1 cellular context compared by ENCODE assay signal in the genomic region with DNA sequence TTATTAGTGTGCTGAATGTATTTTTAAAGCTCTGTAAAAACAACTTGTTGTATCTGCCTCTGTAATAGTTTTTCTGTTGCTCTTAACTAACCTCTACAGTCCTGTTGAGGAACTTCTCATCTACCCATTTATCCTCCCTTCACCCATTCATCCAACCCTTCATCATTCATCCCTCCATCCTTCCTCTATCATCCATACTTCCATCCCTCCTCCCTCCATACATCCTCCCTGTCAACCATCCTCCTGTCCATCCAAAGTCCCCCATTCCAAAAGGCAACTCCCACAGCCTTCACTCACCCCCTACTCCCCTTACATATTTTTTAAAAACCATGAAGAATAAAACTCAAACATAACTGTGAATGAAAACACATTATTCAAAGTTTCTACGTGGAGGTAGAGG.
TF ChIP-seq lines count a peak whose summit lies in the region.

No MANE protein-coding gene starts in this region.

TF ChIP-seq in SK-N-SH, 30 proteins besides CTCF, POLR2A, EP300 and RAD21 (continued from another document):
- TF ChIP-seq, protein P1, sequence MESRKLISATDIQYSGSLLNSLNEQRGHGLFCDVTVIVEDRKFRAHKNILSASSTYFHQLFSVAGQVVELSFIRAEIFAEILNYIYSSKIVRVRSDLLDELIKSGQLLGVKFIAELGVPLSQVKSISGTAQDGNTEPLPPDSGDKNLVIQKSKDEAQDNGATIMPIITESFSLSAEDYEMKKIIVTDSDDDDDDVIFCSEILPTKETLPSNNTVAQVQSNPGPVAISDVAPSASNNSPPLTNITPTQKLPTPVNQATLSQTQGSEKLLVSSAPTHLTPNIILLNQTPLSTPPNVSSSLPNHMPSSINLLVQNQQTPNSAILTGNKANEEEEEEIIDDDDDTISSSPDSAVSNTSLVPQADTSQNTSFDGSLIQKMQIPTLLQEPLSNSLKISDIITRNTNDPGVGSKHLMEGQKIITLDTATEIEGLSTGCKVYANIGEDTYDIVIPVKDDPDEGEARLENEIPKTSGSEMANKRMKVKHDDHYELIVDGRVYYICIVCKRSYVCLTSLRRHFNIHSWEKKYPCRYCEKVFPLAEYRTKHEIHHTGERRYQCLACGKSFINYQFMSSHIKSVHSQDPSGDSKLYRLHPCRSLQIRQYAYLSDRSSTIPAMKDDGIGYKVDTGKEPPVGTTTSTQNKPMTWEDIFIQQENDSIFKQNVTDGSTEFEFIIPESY (IDR thresholded peaks at IDR 0.05; ENCODE audit: borderline replicate concordance, low read depth), result no peak
- TF ChIP-seq, protein P2, sequence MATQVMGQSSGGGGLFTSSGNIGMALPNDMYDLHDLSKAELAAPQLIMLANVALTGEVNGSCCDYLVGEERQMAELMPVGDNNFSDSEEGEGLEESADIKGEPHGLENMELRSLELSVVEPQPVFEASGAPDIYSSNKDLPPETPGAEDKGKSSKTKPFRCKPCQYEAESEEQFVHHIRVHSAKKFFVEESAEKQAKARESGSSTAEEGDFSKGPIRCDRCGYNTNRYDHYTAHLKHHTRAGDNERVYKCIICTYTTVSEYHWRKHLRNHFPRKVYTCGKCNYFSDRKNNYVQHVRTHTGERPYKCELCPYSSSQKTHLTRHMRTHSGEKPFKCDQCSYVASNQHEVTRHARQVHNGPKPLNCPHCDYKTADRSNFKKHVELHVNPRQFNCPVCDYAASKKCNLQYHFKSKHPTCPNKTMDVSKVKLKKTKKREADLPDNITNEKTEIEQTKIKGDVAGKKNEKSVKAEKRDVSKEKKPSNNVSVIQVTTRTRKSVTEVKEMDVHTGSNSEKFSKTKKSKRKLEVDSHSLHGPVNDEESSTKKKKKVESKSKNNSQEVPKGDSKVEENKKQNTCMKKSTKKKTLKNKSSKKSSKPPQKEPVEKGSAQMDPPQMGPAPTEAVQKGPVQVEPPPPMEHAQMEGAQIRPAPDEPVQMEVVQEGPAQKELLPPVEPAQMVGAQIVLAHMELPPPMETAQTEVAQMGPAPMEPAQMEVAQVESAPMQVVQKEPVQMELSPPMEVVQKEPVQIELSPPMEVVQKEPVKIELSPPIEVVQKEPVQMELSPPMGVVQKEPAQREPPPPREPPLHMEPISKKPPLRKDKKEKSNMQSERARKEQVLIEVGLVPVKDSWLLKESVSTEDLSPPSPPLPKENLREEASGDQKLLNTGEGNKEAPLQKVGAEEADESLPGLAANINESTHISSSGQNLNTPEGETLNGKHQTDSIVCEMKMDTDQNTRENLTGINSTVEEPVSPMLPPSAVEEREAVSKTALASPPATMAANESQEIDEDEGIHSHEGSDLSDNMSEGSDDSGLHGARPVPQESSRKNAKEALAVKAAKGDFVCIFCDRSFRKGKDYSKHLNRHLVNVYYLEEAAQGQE (IDR thresholded peaks at IDR 0.05; ENCODE audit: low read depth, low read length), result no peak
- TF ChIP-seq, protein P3, sequence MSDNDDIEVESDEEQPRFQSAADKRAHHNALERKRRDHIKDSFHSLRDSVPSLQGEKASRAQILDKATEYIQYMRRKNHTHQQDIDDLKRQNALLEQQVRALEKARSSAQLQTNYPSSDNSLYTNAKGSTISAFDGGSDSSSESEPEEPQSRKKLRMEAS (IDR thresholded peaks at IDR 0.05; ENCODE audit: low read depth), result no peak
- no peak for TF ChIP-seq RFX5 (IDR thresholded peaks at IDR 0.05; ENCODE audit: low read length)
- no peak for TF ChIP-seq MXI1 (IDR thresholded peaks at IDR 0.05; ENCODE audit: low read depth, low read length)
- TF ChIP-seq MEF2A (IDR thresholded peaks at IDR 0.05; ENCODE audit: borderline replicate concordance, low read depth), result no peak
- no peak for TF ChIP-seq EZH2phosphoT487 (IDR thresholded peaks at IDR 0.05; ENCODE audit: borderline replicate concordance, low read depth)
- TF ChIP-seq NRF1 (IDR thresholded peaks at IDR 0.05; ENCODE audit: low read depth, low read length), result no peak
- no peak for TF ChIP-seq RXRA (IDR thresholded peaks at IDR 0.05; ENCODE audit: borderline replicate concordance, low read depth)
- no peak for TF ChIP-seq JUND (IDR thresholded peaks at IDR 0.05)
TF ChIP-seq in SK-N-SH: peak in this region for 0.
